ENCODE assay signal across 10 cellular contexts in the genomic region with DNA sequence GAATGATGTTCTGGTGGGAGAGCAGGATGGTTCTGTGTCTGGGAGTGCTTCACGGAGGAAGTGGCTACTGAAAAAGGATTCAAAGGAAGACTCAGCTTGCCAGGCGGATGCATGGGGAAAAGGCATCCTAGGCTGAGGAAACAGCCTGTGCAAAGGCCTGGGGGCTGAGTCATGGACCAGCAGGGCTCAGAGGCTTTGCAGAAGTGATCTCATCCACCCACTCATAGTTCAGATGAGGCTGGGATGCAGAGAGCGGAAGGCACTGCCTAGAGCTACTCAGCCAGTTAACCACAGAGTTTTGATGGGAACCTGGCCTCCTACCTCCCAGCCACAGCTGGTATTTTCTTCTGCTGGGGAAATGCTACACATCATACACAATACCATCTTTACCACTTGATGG. TPM values are rescaled to one million over a fixed set of nuclear protein-coding genes. Genes with fewer than 3 reads are reported as not detected.
DNase-seq lines count a peak whose midpoint lies in the region; ATAC-seq and TF ChIP-seq lines count a peak whose summit lies in the region.
"Had no signal": no experiment of that assay in that cellular context is flagged by ENCODE, and none has a peak within 500 bp of the region (broad histone marks: within the 10 kb centered on the region; RNA-seq: fewer than 3 reads in every experiment).

No MANE protein-coding gene starts in this region.

- TF ChIP-seq POLR2A in spleen (IDR thresholded peaks at IDR 0.05): no peak

- WGBS in heart right ventricle, 2 donors: 48 to 59% methylated on average over 3 of the region's 3 CpGs
- WGBS in spleen, 5 donors: 37 to 48% (median 45%) methylated on average over 3 of the region's 3 CpGs

- H3K9me3 Mint-ChIP-seq in activated CD4-positive, alpha-beta memory T cell treated with anti-CD3 and anti-CD28 coated beads, Interleukin-2, amount 10 ng/mL, durations not matched to agents 7 days and 5 days: peaks cover 12% of the 10 kb centered on the region

- TF ChIP-seq CTCF in heart right ventricle (IDR thresholded peaks at IDR 0.05): no peak
- TF ChIP-seq CTCF in spleen (IDR thresholded peaks at IDR 0.05 in 8 of 11, conservative IDR thresholded peaks at IDR 0.05 in 3 of 11): no peak

- H3K36me3 Mint-ChIP-seq in activated CD4-positive, alpha-beta memory T cell treated with anti-CD3 and anti-CD28 coated beads, Interleukin-2, amount 10 ng/mL, durations not matched to agents 7 days and 5 days (ENCODE audit: low read depth): no peaks in the 10 kb centered on the region

- peaks cover 17% of the 10 kb centered on the region for H3K27me3 Mint-ChIP-seq in activated CD4-positive, alpha-beta memory T cell treated with anti-CD3 and anti-CD28 coated beads, Interleukin-2, amount 10 ng/mL, durations not matched to agents 7 days and 5 days

- no peak overlapping the region for H3K27ac Mint-ChIP-seq in activated CD4-positive, alpha-beta memory T cell treated with anti-CD3 and anti-CD28 coated beads, Interleukin-2, amount 10 ng/mL, durations not matched to agents 7 days and 5 days

- peak; percentile 80 for ATAC-seq in GM18858 (IDR thresholded peaks at IDR 0.05; ENCODE audit: unreplicated experiment)
- peak; percentile 85 for ATAC-seq in HG03039 (IDR thresholded peaks at IDR 0.05; ENCODE audit: unreplicated experiment)
- ATAC-seq in heart right ventricle: peak in 7 of 8 donors; percentile 36 to 80 (median 58)
- ATAC-seq in left lobe of liver: no peak

- H3K4me3 ChIP-seq in heart right ventricle (no peak overlapping the region), spleen (no peak overlapping the region)

- peak; percentile 37 for DNase-seq in activated CD4-positive, alpha-beta memory T cell treated with anti-CD3 and anti-CD28 coated beads, Interleukin-2, amount 10 ng/mL, durations not matched to agents 7 days and 5 days
- DNase-seq in heart right ventricle (no peak), ureter (ENCODE audit: low spot score) (peak; percentile 30), Ammon's horn (ENCODE audit: low spot score) (no peak), left lobe of liver (ENCODE audit: low spot score) (no peak), spleen (no peak)

- H3K27me3 ChIP-seq in heart right ventricle (no peaks in the 10 kb centered on the region), spleen (replicated peaks in 1 of 7) (peaks cover 0 to 11% (median 0%) of the 10 kb centered on the region in 7 donors)

- H3K9me3 ChIP-seq in heart right ventricle (peaks cover 0 to 20% (median 4%) of the 10 kb centered on the region in 11 donors), spleen (peaks cover 0 to 26% (median 19%) of the 10 kb centered on the region in 8 donors)

- H3K4me3 Mint-ChIP-seq in activated CD4-positive, alpha-beta memory T cell treated with anti-CD3 and anti-CD28 coated beads, Interleukin-2, amount 10 ng/mL, durations not matched to agents 7 days and 5 days: no peak overlapping the region
- H3K4me3 Mint-ChIP-seq: neural crest cell had no signal

- CTCF ChIA-PET in activated CD4-positive, alpha-beta memory T cell treated with anti-CD3 and anti-CD28 coated beads, Interleukin-2, amount 10 ng/mL, durations not matched to agents 7 days and 5 days (lab: Charles Lee): no interaction called here

- H3K4me1 Mint-ChIP-seq in activated CD4-positive, alpha-beta memory T cell treated with anti-CD3 and anti-CD28 coated beads, Interleukin-2, amount 10 ng/mL, durations not matched to agents 7 days and 5 days: peaks cover 10% of the 10 kb centered on the region

- POLR2A ChIA-PET in activated CD4-positive, alpha-beta memory T cell treated with anti-CD3 and anti-CD28 coated beads, Interleukin-2, amount 10 ng/mL, durations not matched to agents 7 days and 5 days (lab: Charles Lee): no interaction called here

- peak overlapping the region in 1 of 10 donors; percentile 75 for H3K27ac ChIP-seq in heart right ventricle
- H3K27ac ChIP-seq in spleen: no peak overlapping the region
- H3K27ac ChIP-seq: VCaP had no signal

- peaks cover 4 to 28% (median 17%) of the 10 kb centered on the region in 9 donors for H3K4me1 ChIP-seq in heart right ventricle
- no peaks in the 10 kb centered on the region for H3K4me1 ChIP-seq in spleen

- no peaks in the 10 kb centered on the region for H3K36me3 ChIP-seq in heart right ventricle
- no peaks in the 10 kb centered on the region for H3K36me3 ChIP-seq in spleen

- intact Hi-C loops in heart right ventricle (cut with DNase I) (no loop called here), spleen (cut with DNase I; ENCODE audit: low total_unique reads) (no loop called here)

RNA-seq across cellular contexts. Expression of gene ADAMTS14, which starts 15.8 kb away (rescaled TPM):
- total RNA-seq in activated CD4-positive, alpha-beta memory T cell treated with anti-CD3 and anti-CD28 coated beads, Interleukin-2, amount 10 ng/mL, durations not matched to agents 7 days and 5 days: not detected
- 1 to 10 TPM in 3 of 10 donors, under 1 TPM in 7; 0.08 to 1.4 (median 0.59) TPM for total RNA-seq in heart right ventricle
- polyA plus RNA-seq in heart right ventricle: under 1 TPM; 0.13 to 0.66 TPM
- 2.1 TPM for total RNA-seq in ureter
- 0.15 TPM for total RNA-seq in left lobe of liver
- 1 to 10 TPM in 1 of 7 donors, under 1 TPM in 6; 0.09 to 1.2 (median 0.46) TPM for total RNA-seq in spleen
- under 1 TPM; 0.26 to 0.39 (median 0.32) TPM for polyA plus RNA-seq in spleen

RNA-seq across cellular contexts. Expression of gene PRF1, which starts 53.9 kb away (rescaled TPM):
- total RNA-seq in activated CD4-positive, alpha-beta memory T cell treated with anti-CD3 and anti-CD28 coated beads, Interleukin-2, amount 10 ng/mL, durations not matched to agents 7 days and 5 days: 100 to 1,000 TPM; 136 to 141 TPM
- total RNA-seq in heart right ventricle (10 to 100 TPM in 1 of 10 donors, 1 to 10 TPM in 5, under 1 TPM in 4; 0.33 to 13.8 (median 1.2) TPM), ureter (4.1 TPM), left lobe of liver (1.1 TPM), spleen (10 to 100 TPM; 41.5 to 79.6 (median 56.8) TPM)
- polyA plus RNA-seq in heart right ventricle (1 to 10 TPM in 1 of 2 donors, under 1 TPM in 1; 0.61 to 1.5 TPM), spleen (10 to 100 TPM in 1 of 3 donors, 1 to 10 TPM in 2; 6.6 to 11.3 (median 7.0) TPM)
- total RNA-seq: neural crest cell had no signal

Comparison
In these comparisons a context has a peak if more than half of its experiments do, and no peak if none do; other contexts are left out.
1. DNase-seq: peak in activated CD4-positive, alpha-beta memory T cell treated with anti-CD3 and anti-CD28 coated beads, Interleukin-2, amount 10 ng/mL, durations not matched to agents 7 days and 5 days (single experiment) and ureter (single experiment); none in heart right ventricle (0 of 2), Ammon's horn (single experiment), left lobe of liver (single experiment) and spleen (single experiment).